In genomic region chr6:27238010-27238983, GRCh38 we compare ENCODE assay signal across 9 cellular contexts. TPM values are rescaled to one million over a fixed set of nuclear protein-coding genes. Genes with fewer than 3 reads are reported as not detected.
DNase-seq lines count a peak whose midpoint lies in the region; ATAC-seq and TF ChIP-seq lines count a peak whose summit lies in the region.
"Had no signal": no experiment of that assay in that cellular context is flagged by ENCODE, and none has a peak within 500 bp of the region (broad histone marks: within the 10 kb centered on the region; RNA-seq: fewer than 3 reads in every experiment).

No MANE protein-coding gene starts in this region.

- DNase-seq in GM06990 (ENCODE audit: extremely low read depth, insufficient read length) (peak; percentile 22), NT2/D1 (ENCODE audit: low read depth, low spot score) (no peak), activated gamma-delta T cell (lab: John Stamatoyannopoulos, UW) (no peak), thyroid gland (no peak), aorta (no peak)
- DNase-seq in effector memory CD8-positive, alpha-beta T cell: no peak
- DNase-seq in natural killer cell treated with Interleukin-12 subunit alpha and Interleukin-12 subunit beta and Interleukin-15 and Interleukin-18, amount 100 ng/mL, for 72 hours (ENCODE audit: low spot score): no peak
- DNase-seq in activated CD4-positive, CD25-positive, alpha-beta regulatory T cell treated with anti-CD3 and anti-CD28 coated beads, Interleukin-2, amount 50 U/mL, for 72 hours: no peak
- DNase-seq: small intestine had no signal

- peak overlapping the region; percentile 58 for H3K4me3 ChIP-seq in GM06990 (replicated peaks; ENCODE audit: low read depth, low read length)
- H3K4me3 ChIP-seq in NT2/D1 (ENCODE audit: insufficient read length, low read depth): peak overlapping the region; percentile 50
- no peak overlapping the region for H3K4me3 ChIP-seq in thyroid gland (replicated peaks in 1 of 3)
- H3K4me3 ChIP-seq in aorta (ENCODE audit: low read length in 2 of 2): peak overlapping the region in 1 of 2 donors; percentile 33

- TF ChIP-seq CTCF in GM06990 (IDR thresholded peaks at IDR 0.05; ENCODE audit: insufficient read depth, low read length, poor library complexity, severe bottlenecking): no peak
- TF ChIP-seq CTCF in thyroid gland (IDR thresholded peaks at IDR 0.05): no peak

- H3K4me3 Mint-ChIP-seq in effector memory CD8-positive, alpha-beta T cell: peak overlapping the region; percentile 25 to 37
- H3K4me3 Mint-ChIP-seq in natural killer cell treated with Interleukin-12 subunit alpha and Interleukin-12 subunit beta and Interleukin-15 and Interleukin-18, amount 100 ng/mL, for 72 hours: peak overlapping the region; percentile 70

- H3K27me3 Mint-ChIP-seq in effector memory CD8-positive, alpha-beta T cell: peaks cover 77 to 91% of the 10 kb centered on the region in 2 donors
- H3K27me3 Mint-ChIP-seq in natural killer cell treated with Interleukin-12 subunit alpha and Interleukin-12 subunit beta and Interleukin-15 and Interleukin-18, amount 100 ng/mL, for 72 hours: peaks cover 45 to 76% of the 10 kb centered on the region in 2 donors

- H3K9ac ChIP-seq in NT2/D1 (ENCODE audit: insufficient read length, low read depth): peak overlapping the region; percentile 66

- H3K27me3 ChIP-seq in GM06990 (replicated peaks; ENCODE audit: control insufficient read depth, insufficient read depth, low read length): no peaks in the 10 kb centered on the region; the same call in 1 of the 2 replicates
- H3K27me3 ChIP-seq in NT2/D1 (ENCODE audit: insufficient read depth, insufficient read length): no peaks in the 10 kb centered on the region
- peaks cover 29% of the 10 kb centered on the region for H3K27me3 ChIP-seq in thyroid gland
- H3K27me3 ChIP-seq in aorta (ENCODE audit: control insufficient read depth in 1 of 2, insufficient read depth in 2 of 2, low read length in 1 of 2): no peaks in the 10 kb centered on the region

- H3K9me3 ChIP-seq in NT2/D1 (ENCODE audit: insufficient read depth, low read length): no peaks in the 10 kb centered on the region
- H3K9me3 ChIP-seq in thyroid gland: no peaks in the 10 kb centered on the region
- H3K9me3 ChIP-seq in aorta (ENCODE audit: control insufficient read depth, low read length): peaks cover 5% of the 10 kb centered on the region

- H3K36me3 Mint-ChIP-seq in effector memory CD8-positive, alpha-beta T cell (ENCODE audit: insufficient read depth): peaks cover 20% of the 10 kb centered on the region
- H3K36me3 Mint-ChIP-seq in natural killer cell treated with Interleukin-12 subunit alpha and Interleukin-12 subunit beta and Interleukin-15 and Interleukin-18, amount 100 ng/mL, for 72 hours: peaks cover 25% of the 10 kb centered on the region

- H3K27ac ChIP-seq in thyroid gland (no peak overlapping the region), aorta (ENCODE audit: low read depth in 1 of 2, low read length in 2 of 2) (no peak overlapping the region)

- peaks cover 12% of the 10 kb centered on the region in 2 donors for H3K4me1 Mint-ChIP-seq in effector memory CD8-positive, alpha-beta T cell (ENCODE audit: low read depth in 2 of 2)
- H3K4me1 Mint-ChIP-seq in natural killer cell treated with Interleukin-12 subunit alpha and Interleukin-12 subunit beta and Interleukin-15 and Interleukin-18, amount 100 ng/mL, for 72 hours (ENCODE audit: low read depth in 2 of 2): peaks cover 11 to 28% of the 10 kb centered on the region in 2 donors

- H3K36me3 ChIP-seq in GM06990 (ENCODE audit: control insufficient read depth, insufficient read depth, low read length) (no peaks in the 10 kb centered on the region), NT2/D1 (ENCODE audit: insufficient read depth, insufficient read length, low read length) (no peaks in the 10 kb centered on the region), thyroid gland (no peaks in the 10 kb centered on the region), aorta (ENCODE audit: control insufficient read depth in 1 of 2, insufficient read depth in 2 of 2, low read length in 1 of 2) (no peaks in the 10 kb centered on the region)

- ATAC-seq in effector memory CD8-positive, alpha-beta T cell (replicated peaks): no peak
- ATAC-seq in natural killer cell treated with Interleukin-12 subunit alpha and Interleukin-12 subunit beta and Interleukin-15 and Interleukin-18, amount 100 ng/mL, for 72 hours: no peak
- ATAC-seq in aorta (ENCODE audit: low FRiP score): no peak

- intact Hi-C loops in thyroid gland (cut with DNase I): no loop called here
- intact Hi-C loops in aorta (cut with DNase I): no loop called here

- peak overlapping the region in 1 of 2 donors; percentile 49 for H3K27ac Mint-ChIP-seq in effector memory CD8-positive, alpha-beta T cell
- H3K27ac Mint-ChIP-seq in natural killer cell treated with Interleukin-12 subunit alpha and Interleukin-12 subunit beta and Interleukin-15 and Interleukin-18, amount 100 ng/mL, for 72 hours: peak overlapping the region in 1 of 2 donors; percentile 48

- no peak for TF ChIP-seq POLR2A in thyroid gland (IDR thresholded peaks at IDR 0.05)

- 5% methylated on average over 32 to 33 of the region's 41 CpGs for WGBS in thyroid gland, 2 donors
- 3 to 5% methylated on average over 41 of the region's 41 CpGs for WGBS in aorta, 2 donors

- H3K9me3 Mint-ChIP-seq in effector memory CD8-positive, alpha-beta T cell: peaks cover 4 to 12% of the 10 kb centered on the region in 2 donors
- no peaks in the 10 kb centered on the region for H3K9me3 Mint-ChIP-seq in natural killer cell treated with Interleukin-12 subunit alpha and Interleukin-12 subunit beta and Interleukin-15 and Interleukin-18, amount 100 ng/mL, for 72 hours

- H3K4me1 ChIP-seq in NT2/D1 (ENCODE audit: insufficient read depth, insufficient read length): no peaks in the 10 kb centered on the region
- no peaks in the 10 kb centered on the region for H3K4me1 ChIP-seq in thyroid gland
- no peaks in the 10 kb centered on the region for H3K4me1 ChIP-seq in aorta (ENCODE audit: control insufficient read depth in 1 of 2, insufficient read depth in 2 of 2, low read length in 2 of 2)

RNA-seq across cellular contexts. Expression of gene PRSS16, which starts 9.2 kb away (rescaled TPM):
- total RNA-seq in natural killer cell treated with Interleukin-12 subunit alpha and Interleukin-12 subunit beta and Interleukin-15 and Interleukin-18, amount 100 ng/mL, for 72 hours: not detected
- 10 to 100 TPM; 12.8 to 32.0 (median 21.6) TPM for total RNA-seq in thyroid gland
- under 1 TPM in 1 of 2 donors, not detected in 1; 0.75 TPM for total RNA-seq in aorta
- 1 to 10 TPM in 1 of 2 donors, not detected in 1; 1.1 TPM for polyA plus RNA-seq in aorta

Comparison
In these comparisons a context has a peak if more than half of its experiments do, and no peak if none do; other contexts are left out.
1. H3K4me3 ChIP-seq: peak in GM06990 (single experiment) and NT2/D1 (single experiment); none in thyroid gland (0 of 3).
2. RNA of gene PRSS16, which starts 9.2 kb away (total RNA-seq): 12.8 to 32.0 TPM in thyroid gland; 0.75 TPM in aorta and not detected in natural killer cell treated with Interleukin-12 subunit alpha and Interleukin-12 subunit beta and Interleukin-15 and Interleukin-18, amount 100 ng/mL, for 72 hours; every median in the first group is over 4 times any median in the second.